Comparison of ENCODE assay signal across 1 cellular context in genomic region chr16:2340564-2341455, GRCh38.
A peak's percentile ranks its signal among the peaks of the same experiment; 100 is the strongest.
TF ChIP-seq lines count a peak whose summit lies in the region.

TSS of gene ABCA3 (minus strand) at chr16:2340728. CDS start at chr16:2326466, 14,262 bp downstream.

TF ChIP-seq in K562, 482 proteins besides CTCF, POLR2A, EP300 and RAD21 (continued from another document):
- TF ChIP-seq, protein P1, sequence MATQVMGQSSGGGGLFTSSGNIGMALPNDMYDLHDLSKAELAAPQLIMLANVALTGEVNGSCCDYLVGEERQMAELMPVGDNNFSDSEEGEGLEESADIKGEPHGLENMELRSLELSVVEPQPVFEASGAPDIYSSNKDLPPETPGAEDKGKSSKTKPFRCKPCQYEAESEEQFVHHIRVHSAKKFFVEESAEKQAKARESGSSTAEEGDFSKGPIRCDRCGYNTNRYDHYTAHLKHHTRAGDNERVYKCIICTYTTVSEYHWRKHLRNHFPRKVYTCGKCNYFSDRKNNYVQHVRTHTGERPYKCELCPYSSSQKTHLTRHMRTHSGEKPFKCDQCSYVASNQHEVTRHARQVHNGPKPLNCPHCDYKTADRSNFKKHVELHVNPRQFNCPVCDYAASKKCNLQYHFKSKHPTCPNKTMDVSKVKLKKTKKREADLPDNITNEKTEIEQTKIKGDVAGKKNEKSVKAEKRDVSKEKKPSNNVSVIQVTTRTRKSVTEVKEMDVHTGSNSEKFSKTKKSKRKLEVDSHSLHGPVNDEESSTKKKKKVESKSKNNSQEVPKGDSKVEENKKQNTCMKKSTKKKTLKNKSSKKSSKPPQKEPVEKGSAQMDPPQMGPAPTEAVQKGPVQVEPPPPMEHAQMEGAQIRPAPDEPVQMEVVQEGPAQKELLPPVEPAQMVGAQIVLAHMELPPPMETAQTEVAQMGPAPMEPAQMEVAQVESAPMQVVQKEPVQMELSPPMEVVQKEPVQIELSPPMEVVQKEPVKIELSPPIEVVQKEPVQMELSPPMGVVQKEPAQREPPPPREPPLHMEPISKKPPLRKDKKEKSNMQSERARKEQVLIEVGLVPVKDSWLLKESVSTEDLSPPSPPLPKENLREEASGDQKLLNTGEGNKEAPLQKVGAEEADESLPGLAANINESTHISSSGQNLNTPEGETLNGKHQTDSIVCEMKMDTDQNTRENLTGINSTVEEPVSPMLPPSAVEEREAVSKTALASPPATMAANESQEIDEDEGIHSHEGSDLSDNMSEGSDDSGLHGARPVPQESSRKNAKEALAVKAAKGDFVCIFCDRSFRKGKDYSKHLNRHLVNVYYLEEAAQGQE (CRISPR knock-in tag; IDR thresholded peaks at IDR 0.05; ENCODE audit: low read depth) = 0 out of 2 replicates have a peak, but pooled peaks have one; percentile 46
- TF ChIP-seq, protein P2, sequence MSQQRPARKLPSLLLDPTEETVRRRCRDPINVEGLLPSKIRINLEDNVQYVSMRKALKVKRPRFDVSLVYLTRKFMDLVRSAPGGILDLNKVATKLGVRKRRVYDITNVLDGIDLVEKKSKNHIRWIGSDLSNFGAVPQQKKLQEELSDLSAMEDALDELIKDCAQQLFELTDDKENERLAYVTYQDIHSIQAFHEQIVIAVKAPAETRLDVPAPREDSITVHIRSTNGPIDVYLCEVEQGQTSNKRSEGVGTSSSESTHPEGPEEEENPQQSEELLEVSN (IDR thresholded peaks at IDR 0.05; ENCODE audit: borderline replicate concordance in 1 of 2, extremely low read depth in 1 of 2, insufficient read depth in 1 of 2, insufficient read length in 1 of 2, low read depth in 1 of 2, low read length in 1 of 2, poor library complexity in 1 of 2, severe bottlenecking in 1 of 2) = peak; percentile 99 to 100
- TF ChIP-seq, protein P3, sequence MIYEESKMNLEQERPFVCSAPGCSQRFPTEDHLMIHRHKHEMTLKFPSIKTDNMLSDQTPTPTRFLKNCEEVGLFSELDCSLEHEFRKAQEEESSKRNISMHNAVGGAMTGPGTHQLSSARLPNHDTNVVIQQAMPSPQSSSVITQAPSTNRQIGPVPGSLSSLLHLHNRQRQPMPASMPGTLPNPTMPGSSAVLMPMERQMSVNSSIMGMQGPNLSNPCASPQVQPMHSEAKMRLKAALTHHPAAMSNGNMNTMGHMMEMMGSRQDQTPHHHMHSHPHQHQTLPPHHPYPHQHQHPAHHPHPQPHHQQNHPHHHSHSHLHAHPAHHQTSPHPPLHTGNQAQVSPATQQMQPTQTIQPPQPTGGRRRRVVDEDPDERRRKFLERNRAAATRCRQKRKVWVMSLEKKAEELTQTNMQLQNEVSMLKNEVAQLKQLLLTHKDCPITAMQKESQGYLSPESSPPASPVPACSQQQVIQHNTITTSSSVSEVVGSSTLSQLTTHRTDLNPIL (CRISPR knock-in tag; IDR thresholded peaks at IDR 0.05) = no peak
- TF ChIP-seq, protein P4, sequence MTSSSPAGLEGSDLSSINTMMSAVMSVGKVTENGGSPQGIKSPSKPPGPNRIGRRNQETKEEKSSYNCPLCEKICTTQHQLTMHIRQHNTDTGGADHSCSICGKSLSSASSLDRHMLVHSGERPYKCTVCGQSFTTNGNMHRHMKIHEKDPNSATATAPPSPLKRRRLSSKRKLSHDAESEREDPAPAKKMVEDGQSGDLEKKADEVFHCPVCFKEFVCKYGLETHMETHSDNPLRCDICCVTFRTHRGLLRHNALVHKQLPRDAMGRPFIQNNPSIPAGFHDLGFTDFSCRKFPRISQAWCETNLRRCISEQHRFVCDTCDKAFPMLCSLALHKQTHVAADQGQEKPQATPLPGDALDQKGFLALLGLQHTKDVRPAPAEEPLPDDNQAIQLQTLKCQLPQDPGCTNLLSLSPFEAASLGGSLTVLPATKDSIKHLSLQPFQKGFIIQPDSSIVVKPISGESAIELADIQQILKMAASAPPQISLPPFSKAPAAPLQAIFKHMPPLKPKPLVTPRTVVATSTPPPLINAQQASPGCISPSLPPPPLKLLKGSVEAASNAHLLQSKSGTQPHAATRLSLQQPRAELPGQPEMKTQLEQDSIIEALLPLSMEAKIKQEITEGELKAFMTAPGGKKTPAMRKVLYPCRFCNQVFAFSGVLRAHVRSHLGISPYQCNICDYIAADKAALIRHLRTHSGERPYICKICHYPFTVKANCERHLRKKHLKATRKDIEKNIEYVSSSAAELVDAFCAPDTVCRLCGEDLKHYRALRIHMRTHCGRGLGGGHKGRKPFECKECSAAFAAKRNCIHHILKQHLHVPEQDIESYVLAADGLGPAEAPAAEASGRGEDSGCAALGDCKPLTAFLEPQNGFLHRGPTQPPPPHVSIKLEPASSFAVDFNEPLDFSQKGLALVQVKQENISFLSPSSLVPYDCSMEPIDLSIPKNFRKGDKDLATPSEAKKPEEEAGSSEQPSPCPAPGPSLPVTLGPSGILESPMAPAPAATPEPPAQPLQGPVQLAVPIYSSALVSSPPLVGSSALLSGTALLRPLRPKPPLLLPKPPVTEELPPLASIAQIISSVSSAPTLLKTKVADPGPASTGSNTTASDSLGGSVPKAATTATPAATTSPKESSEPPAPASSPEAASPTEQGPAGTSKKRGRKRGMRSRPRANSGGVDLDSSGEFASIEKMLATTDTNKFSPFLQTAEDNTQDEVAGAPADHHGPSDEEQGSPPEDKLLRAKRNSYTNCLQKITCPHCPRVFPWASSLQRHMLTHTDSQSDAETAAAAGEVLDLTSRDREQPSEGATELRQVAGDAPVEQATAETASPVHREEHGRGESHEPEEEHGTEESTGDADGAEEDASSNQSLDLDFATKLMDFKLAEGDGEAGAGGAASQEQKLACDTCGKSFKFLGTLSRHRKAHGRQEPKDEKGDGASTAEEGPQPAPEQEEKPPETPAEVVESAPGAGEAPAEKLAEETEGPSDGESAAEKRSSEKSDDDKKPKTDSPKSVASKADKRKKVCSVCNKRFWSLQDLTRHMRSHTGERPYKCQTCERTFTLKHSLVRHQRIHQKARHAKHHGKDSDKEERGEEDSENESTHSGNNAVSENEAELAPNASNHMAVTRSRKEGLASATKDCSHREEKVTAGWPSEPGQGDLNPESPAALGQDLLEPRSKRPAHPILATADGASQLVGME (CRISPR knock-in tag; IDR thresholded peaks at IDR 0.05) = 0 out of 2 replicates have a peak, but pooled peaks have one; percentile 39
- no peak for TF ChIP-seq PPARD (CRISPR knock-in tag; IDR thresholded peaks at IDR 0.05)
- TF ChIP-seq ZNF263 (CRISPR knock-in tag; IDR thresholded peaks at IDR 0.05; ENCODE audit: borderline replicate concordance) = peak; percentile 67; the same call in 1 of the 2 replicates
- no peak; the same call in 1 of the 2 replicates for TF ChIP-seq MIER1 (IDR thresholded peaks at IDR 0.05; ENCODE audit: low read depth)
